In genomic region chr16:27920391-27920891, GRCh38 we compare ENCODE assay signal across 9 cellular contexts.
DNase-seq lines count a peak whose midpoint lies in the region; ATAC-seq, FAIRE-seq and TF ChIP-seq lines count a peak whose summit lies in the region.
"Had no signal": no experiment of that assay in that cellular context is flagged by ENCODE, and none has a peak within 500 bp of the region (broad histone marks: within the 10 kb centered on the region; RNA-seq: fewer than 3 reads in every experiment).

No MANE protein-coding gene starts in this region.

- H3K4me2 ChIP-seq in parathyroid adenoma (ENCODE audit: low read length), result no peak overlapping the region

- no peaks in the 10 kb centered on the region for H3K9me3 ChIP-seq in parathyroid adenoma (ENCODE audit: control insufficient read depth, low read length)

- no peaks in the 10 kb centered on the region for H3K79me2 ChIP-seq in parathyroid adenoma

- H2AFZ ChIP-seq in parathyroid adenoma, result peak overlapping the region; percentile 42

- no peak for ATAC-seq in GM21526 (IDR thresholded peaks at IDR 0.05; ENCODE audit: low FRiP score, unreplicated experiment)
- no peak for ATAC-seq in GM18505 (IDR thresholded peaks at IDR 0.05; ENCODE audit: unreplicated experiment)

- H3K36me3 ChIP-seq in parathyroid adenoma (ENCODE audit: control insufficient read depth, insufficient read depth, low read length), result no peaks in the 10 kb centered on the region

- no peak for TF ChIP-seq POLR2A in H54 (IDR thresholded peaks at IDR 0.05; ENCODE audit: low read depth, low read length)
- no peak for TF ChIP-seq POLR2A in GM18505 (IDR thresholded peaks at IDR 0.05; ENCODE audit: borderline replicate concordance, extremely low read depth, insufficient read depth, insufficient read length)

- no peaks in the 10 kb centered on the region for H3K4me1 ChIP-seq in parathyroid adenoma

- H3K9ac ChIP-seq in parathyroid adenoma, result no peak overlapping the region

- H3K27ac ChIP-seq in caudate nucleus (ENCODE audit: low read depth, low read length) (peak overlapping the region; percentile 50), parathyroid adenoma (no peak overlapping the region)

- no peaks in the 10 kb centered on the region for H3K27me3 ChIP-seq in parathyroid adenoma (ENCODE audit: control insufficient read depth, insufficient read depth, low read length)

- DNase-seq in H54 (ENCODE audit: insufficient read length, low spot score), result peak; percentile 26
- peak; percentile 71 for DNase-seq in NCI-H345 (lab: John Stamatoyannopoulos, UW)
- DNase-seq in caudate nucleus (lab: John Stamatoyannopoulos, UW), result peak in 19 of 61 donors; percentile 2 to 42 (median 16)
- no peak for DNase-seq in frontal cortex (ENCODE audit: low spot score in 2 of 2)
- DNase-seq in activated CD4-positive, alpha-beta T cell treated with anti-CD3 and anti-CD28 coated beads, Interleukin-2, amount 50 U/mL, for 1 hour, result no peak
- DNase-seq: cerebellar nuclear complex had no signal

- FAIRE-seq in H54 (lab: Jason Lieb, UNC), result no peak
- no peak for FAIRE-seq in frontal cortex (lab: Jason Lieb, UNC)

- H3K4me3 ChIP-seq in parathyroid adenoma (ENCODE audit: low read depth, low read length), result no peak overlapping the region

- TF ChIP-seq CTCF in parathyroid adenoma (IDR thresholded peaks at IDR 0.05), result no peak

Comparison
In these comparisons a context has a peak if more than half of its experiments do, and no peak if none do; other contexts are left out.
1. DNase-seq: peak in H54 (single experiment) and NCI-H345 (single experiment); none in frontal cortex (0 of 2) and activated CD4-positive, alpha-beta T cell treated with anti-CD3 and anti-CD28 coated beads, Interleukin-2, amount 50 U/mL, for 1 hour (single experiment).